ENCODE assay signal across 19 cellular contexts in genomic region chr15:56248276-56248675, GRCh38.
"Had no signal": no experiment of that assay in that cellular context is flagged by ENCODE, and none has a peak within 500 bp of the region (broad histone marks: within the 10 kb centered on the region; RNA-seq: fewer than 3 reads in every experiment).

No MANE protein-coding gene starts in this region.

- H3K36me3 ChIP-seq: esophagus squamous epithelium, neutrophil, pancreas, right lobe of liver, thyroid gland had no signal

- ATAC-seq: effector memory CD8-positive, alpha-beta T cell; left cardiac atrium; natural killer cell; pancreas; right lobe of liver; stimulated activated naive CD8-positive, alpha-beta T cell treated with anti-CD3 and anti-CD28 coated beads, Interleukin-15, amount 100 ng/mL, for 72 hours had no signal

- H3K4me3 ChIP-seq: esophagus squamous epithelium, lung, pancreas, right lobe of liver, smooth muscle cell, thyroid gland had no signal

- H3K27ac ChIP-seq: esophagus squamous epithelium, neutrophil, pancreas, right lobe of liver, thyroid gland had no signal

- H3K9me3 ChIP-seq: esophagus squamous epithelium, neutrophil, pancreas, right lobe of liver, thyroid gland had no signal

- DNase-seq: cerebellar nuclear complex; cortex of kidney; effector memory CD8-positive, alpha-beta T cell; esophagus squamous epithelium; foreskin melanocyte; left cardiac atrium; natural killer cell; pancreas; right lobe of liver; stimulated activated CD4-positive, alpha-beta T cell treated with anti-CD3 and anti-CD28 coated beads, Interleukin-12 subunit alpha, Interleukin-12 subunit beta, amount 100 ng/mL, for 4 hours; stimulated activated CD4-positive, alpha-beta T cell treated with anti-CD3 and anti-CD28 coated beads, Interleukin-1b, Interleukin-23, amount 100 ng/mL, for 48 hours; stimulated activated CD4-positive, alpha-beta T cell treated with anti-CD3 and anti-CD28 coated beads, Interleukin-4, amount 100 ng/mL, for 1 hour; stimulated activated CD8-positive, alpha-beta memory T cell treated with anti-CD3 and anti-CD28 coated beads, Interleukin-4, amount 100 ng/mL, for 48 hours; stimulated activated naive CD4-positive, alpha-beta T cell; stimulated activated naive CD8-positive, alpha-beta T cell treated with anti-CD3 and anti-CD28 coated beads, Interleukin-15, amount 100 ng/mL, for 72 hours; thyroid gland had no signal

- H3K27me3 ChIP-seq: esophagus squamous epithelium, pancreas, right lobe of liver, thyroid gland had no signal
